15 cellular contexts compared by ENCODE assay signal in genomic region chr7:30896783-30897617, GRCh38. TPM values are rescaled to one million over a fixed set of nuclear protein-coding genes. Genes with fewer than 3 reads are reported as not detected.
A peak's percentile ranks its signal among the peaks of the same experiment; 100 is the strongest.
DNase-seq lines count a peak whose midpoint lies in the region; ATAC-seq and TF ChIP-seq lines count a peak whose summit lies in the region.
"Had no signal": no experiment of that assay in that cellular context is flagged by ENCODE, and none has a peak within 500 bp of the region (broad histone marks: within the 10 kb centered on the region; RNA-seq: fewer than 3 reads in every experiment).

No MANE protein-coding gene starts in this region.

- H3K27ac Mint-ChIP-seq in Caco-2 (ENCODE audit: unreplicated experiment) (peak overlapping the region; percentile 86), HFFc6 (no peak overlapping the region)
- H3K27ac Mint-ChIP-seq: activated naive CD8-positive, alpha-beta T cell treated with anti-CD3 and anti-CD28 coated beads, Interleukin-2, amount 10 ng/mL, durations not matched to agents 7 days and 5 days; B cell; stimulated activated memory B cell treated with anti-CD40 and anti-IgM and Interleukin-4, amounts not matched to agents 10 μg/mL and 1 μg/mL and 100 μg/mL, for 72 hours had no signal

- H3K27me3 Mint-ChIP-seq in Caco-2 (ENCODE audit: insufficient read depth, unreplicated experiment): no peaks in the 10 kb centered on the region
- H3K27me3 Mint-ChIP-seq in HFFc6 (ENCODE audit: insufficient read depth): peaks cover 56% of the 10 kb centered on the region

- intact Hi-C loops in Caco-2 (cut with micrococcal nuclease; ENCODE audit: unreplicated experiment): loop anchor here (1.0 to 2.0 kb wide), 3 partner anchors 17 to 100 kb away; no protein-coding TSS in a partner anchor
- intact Hi-C loops in PC-9 (cut with micrococcal nuclease; ENCODE audit: unreplicated experiment): no loop called here
- intact Hi-C loops in Right ventricle myocardium superior (cut with DNase I): loop anchor here (10.0 kb wide), 1 partner anchor 82 kb away; no protein-coding TSS in a partner anchor

- H3K27me3 ChIP-seq in Caco-2 (replicated peaks; ENCODE audit: control insufficient read depth, insufficient read depth, low read length) (no peaks in the 10 kb centered on the region), PC-9 (ENCODE audit: insufficient read depth, low read depth) (no peaks in the 10 kb centered on the region)

- H3K4me3 Mint-ChIP-seq in Caco-2 (ENCODE audit: unreplicated experiment): peak overlapping the region; percentile 27
- no peak overlapping the region for H3K4me3 Mint-ChIP-seq in HFFc6
- H3K4me3 Mint-ChIP-seq: activated naive CD8-positive, alpha-beta T cell treated with anti-CD3 and anti-CD28 coated beads, Interleukin-2, amount 10 ng/mL, durations not matched to agents 7 days and 5 days; B cell; stimulated activated memory B cell treated with anti-CD40 and anti-IgM and Interleukin-4, amounts not matched to agents 10 μg/mL and 1 μg/mL and 100 μg/mL, for 72 hours had no signal

- H4K20me1 ChIP-seq in PC-9 (ENCODE audit: insufficient read depth): no peaks in the 10 kb centered on the region

- DNase-seq in Caco-2 (peak; percentile 32 to 71), PC-9 (no peak), Right ventricle myocardium superior (no peak), mucosa of gallbladder (ENCODE audit: low spot score) (peak; percentile 65), NAMALWA (ENCODE audit: low spot score) (no peak), HFFc6 (no peak)
- DNase-seq: activated CD4-positive, CD25-positive, alpha-beta regulatory T cell; activated naive CD8-positive, alpha-beta T cell treated with anti-CD3 and anti-CD28 coated beads, Interleukin-2, amount 10 ng/mL, durations not matched to agents 7 days and 5 days; NCI-H1694; psoas muscle; stimulated activated CD4-positive, alpha-beta T cell treated with anti-CD3 and anti-CD28 coated beads, Interleukin-4, amount 100 ng/mL, for 1 hour had no signal

- H3K9me3 Mint-ChIP-seq in Caco-2 (ENCODE audit: unreplicated experiment) (no peaks in the 10 kb centered on the region), HFFc6 (no peaks in the 10 kb centered on the region)
- H3K9me3 Mint-ChIP-seq: activated naive CD8-positive, alpha-beta T cell treated with anti-CD3 and anti-CD28 coated beads, Interleukin-2, amount 10 ng/mL, durations not matched to agents 7 days and 5 days; stimulated activated memory B cell treated with anti-CD40 and anti-IgM and Interleukin-4, amounts not matched to agents 10 μg/mL and 1 μg/mL and 100 μg/mL, for 72 hours had no signal

- no peaks in the 10 kb centered on the region for H3K9me2 ChIP-seq in PC-9 (ENCODE audit: insufficient read depth)

- no peaks in the 10 kb centered on the region for H3K9me3 ChIP-seq in Caco-2
- H3K9me3 ChIP-seq in PC-9 (ENCODE audit: insufficient read depth, low read depth): no peaks in the 10 kb centered on the region
- H3K9me3 ChIP-seq: psoas muscle had no signal

- peaks cover 30% of the 10 kb centered on the region for H3K4me1 ChIP-seq in Caco-2
- H3K4me1 ChIP-seq in PC-9 (replicated peaks; ENCODE audit: insufficient read depth): peaks cover 18% of the 10 kb centered on the region

- CTCF ChIA-PET in Caco-2 (lab: Charles Lee): interaction anchor here (0.7 kb wide), 1 partner anchor 31 kb away, joined by 4 read pairs; no protein-coding TSS in a partner anchor
- CTCF ChIA-PET in PC-9 (lab: Charles Lee): interaction anchor here (0.7 kb wide), 2 partner anchors 11 to 37 kb away, joined by 11 to 14 read pairs; no protein-coding TSS in a partner anchor

- H3K4me2 ChIP-seq in PC-9: peak overlapping the region; percentile 39

- no peaks in the 10 kb centered on the region for H3K36me3 ChIP-seq in Caco-2 (ENCODE audit: control insufficient read depth, insufficient read depth, low read length)
- H3K36me3 ChIP-seq in PC-9 (ENCODE audit: low read depth): no peaks in the 10 kb centered on the region

- BruUV-seq in Caco-2 (replicated peaks; lab: Mats Ljungman, UMichigan) (no TSS peak), PC-9 (replicated peaks; lab: Mats Ljungman, UMichigan) (no TSS peak)

- H3K79me2 ChIP-seq in PC-9 (ENCODE audit: low read depth): no peaks in the 10 kb centered on the region

- H3F3A ChIP-seq in PC-9 (ENCODE audit: insufficient read depth, low read depth): no peaks in the 10 kb centered on the region

- H3K36me3 Mint-ChIP-seq in Caco-2 (ENCODE audit: insufficient read depth, unreplicated experiment) (no peaks in the 10 kb centered on the region), HFFc6 (ENCODE audit: low read depth) (no peaks in the 10 kb centered on the region)
- H3K36me3 Mint-ChIP-seq: activated naive CD8-positive, alpha-beta T cell treated with anti-CD3 and anti-CD28 coated beads, Interleukin-2, amount 10 ng/mL, durations not matched to agents 7 days and 5 days; stimulated activated memory B cell treated with anti-CD40 and anti-IgM and Interleukin-4, amounts not matched to agents 10 μg/mL and 1 μg/mL and 100 μg/mL, for 72 hours had no signal

- no peak overlapping the region for H2AFZ ChIP-seq in PC-9

- no peak overlapping the region for H3K27ac ChIP-seq in PC-9
- H3K27ac ChIP-seq: psoas muscle had no signal

- ATAC-seq in Right ventricle myocardium superior (ENCODE audit: poor library complexity) (peak; percentile 42), GM18873 (IDR thresholded peaks at IDR 0.05; ENCODE audit: low FRiP score, unreplicated experiment) (no peak), GM18520 (IDR thresholded peaks at IDR 0.05; ENCODE audit: unreplicated experiment) (no peak)
- ATAC-seq: stimulated activated memory B cell treated with anti-CD40 and anti-IgM and Interleukin-4, amounts not matched to agents 10 μg/mL and 1 μg/mL and 100 μg/mL, for 72 hours had no signal

- POLR2A ChIA-PET in Caco-2 (lab: Charles Lee) (no interaction called here), PC-9 (lab: Charles Lee; ENCODE audit: unreplicated experiment) (no interaction called here)

- H3K4me1 Mint-ChIP-seq in Caco-2 (ENCODE audit: low read depth, unreplicated experiment) (peaks cover 35% of the 10 kb centered on the region), HFFc6 (ENCODE audit: low read depth) (no peaks in the 10 kb centered on the region)
- H3K4me1 Mint-ChIP-seq: B cell; stimulated activated memory B cell treated with anti-CD40 and anti-IgM and Interleukin-4, amounts not matched to agents 10 μg/mL and 1 μg/mL and 100 μg/mL, for 72 hours had no signal

- no peak for TF ChIP-seq CTCF in Caco-2 (IDR thresholded peaks at IDR 0.05; ENCODE audit: insufficient read depth in 1 of 2, low read depth in 1 of 2, low read length in 1 of 2, severe bottlenecking in 1 of 2, unreplicated experiment in 1 of 2)
- no peak for TF ChIP-seq CTCF in PC-9 (conservative IDR thresholded peaks at IDR 0.05)
- no peak for TF ChIP-seq CTCF in HFFc6 (IDR thresholded peaks at IDR 0.05)

- H3K4me3 ChIP-seq in Caco-2 (ENCODE audit: low read depth, low read length): no peak overlapping the region
- H3K4me3 ChIP-seq in PC-9: no peak overlapping the region
- H3K4me3 ChIP-seq: psoas muscle had no signal

RNA-seq across cellular contexts. Expression of gene AQP1, which starts 14.7 kb away (rescaled TPM):
- total RNA-seq in Caco-2 (2022) (0.19 and 0.52 TPM in 2 replicates), PC-9 (2021) (4.0 and 4.8 TPM in 2 replicates), Right ventricle myocardium superior (236 TPM), mucosa of gallbladder (995 TPM)
- under 1 TPM; 0.40 to 0.94 (median 0.57) TPM for total RNA-seq in HFFc6 (2021; fragmentation: NEBNext Ultra II Directional; extraction: Animal tissue kit (Norgen Biotek cat#: 25700))
- total RNA-seq: B cell had no signal

Comparison
In these comparisons a context has a peak if more than half of its experiments do, and no peak if none do; other contexts are left out.
1. DNase-seq: peak in Caco-2 (2 of 2) and mucosa of gallbladder (single experiment); none in PC-9 (0 of 2), Right ventricle myocardium superior (single experiment), NAMALWA (single experiment) and HFFc6 (single experiment).
2. RNA of gene AQP1, which starts 14.7 kb away (total RNA-seq): 995 TPM in mucosa of gallbladder (single experiment) and 236 TPM in Right ventricle myocardium superior (single experiment); 4.0 to 4.8 TPM in PC-9, 0.40 to 0.94 TPM in HFFc6 and 0.19 to 0.52 TPM in Caco-2; every median in the first group is over 10 times any median in the second.